ENCODE assay signal across 15 cellular contexts in genomic region chr2:72316774-72317173, GRCh38.
"Had no signal": no experiment of that assay in that cellular context is flagged by ENCODE, and none has a peak within 500 bp of the region (broad histone marks: within the 10 kb centered on the region; RNA-seq: fewer than 3 reads in every experiment).

No MANE protein-coding gene starts in this region.

- H3K36me3 ChIP-seq: esophagus muscularis mucosa, gastrocnemius medialis, neutrophil, stomach, thoracic aorta, transverse colon had no signal

- H3K27me3 Mint-ChIP-seq: effector memory CD8-positive, alpha-beta T cell; naive thymus-derived CD8-positive, alpha-beta T cell had no signal

- ATAC-seq: effector memory CD8-positive, alpha-beta T cell; gastrocnemius medialis; mucosa of descending colon; naive thymus-derived CD8-positive, alpha-beta T cell had no signal

- H3K4me3 Mint-ChIP-seq: effector memory CD8-positive, alpha-beta T cell; immature natural killer cell; naive thymus-derived CD8-positive, alpha-beta T cell had no signal

- H3K4me1 ChIP-seq: esophagus muscularis mucosa, gastrocnemius medialis, stomach, transverse colon had no signal

- H3K4me1 Mint-ChIP-seq: naive thymus-derived CD8-positive, alpha-beta T cell had no signal

- H3K27ac ChIP-seq: epithelial cell of prostate, esophagus muscularis mucosa, gastrocnemius medialis, neutrophil, stomach, thoracic aorta, transverse colon had no signal

- H3K27me3 ChIP-seq: esophagus muscularis mucosa, gastrocnemius medialis, neutrophil, stomach, transverse colon had no signal

- H3K9me3 Mint-ChIP-seq: effector memory CD8-positive, alpha-beta T cell; immature natural killer cell had no signal

- DNase-seq: effector memory CD8-positive, alpha-beta T cell; gastrocnemius medialis; immature natural killer cell; naive thymus-derived CD8-positive, alpha-beta T cell; small intestine; stimulated activated CD4-positive, alpha-beta T cell treated with anti-CD3 and anti-CD28 coated beads, Interleukin-12 subunit alpha, Interleukin-12 subunit beta, amount 100 ng/mL, for 4 hours; stimulated activated naive CD4-positive, alpha-beta T cell; stomach; substantia nigra; transverse colon had no signal

- H3K27ac Mint-ChIP-seq: effector memory CD8-positive, alpha-beta T cell; immature natural killer cell had no signal

- H3K9me3 ChIP-seq: esophagus muscularis mucosa, gastrocnemius medialis, mucosa of descending colon, neutrophil, stomach, thoracic aorta, transverse colon had no signal

- H3K4me3 ChIP-seq: esophagus muscularis mucosa, gastrocnemius medialis, mucosa of descending colon, stomach, thoracic aorta, transverse colon had no signal
